18 cellular contexts compared by ENCODE assay signal in the genomic region with DNA sequence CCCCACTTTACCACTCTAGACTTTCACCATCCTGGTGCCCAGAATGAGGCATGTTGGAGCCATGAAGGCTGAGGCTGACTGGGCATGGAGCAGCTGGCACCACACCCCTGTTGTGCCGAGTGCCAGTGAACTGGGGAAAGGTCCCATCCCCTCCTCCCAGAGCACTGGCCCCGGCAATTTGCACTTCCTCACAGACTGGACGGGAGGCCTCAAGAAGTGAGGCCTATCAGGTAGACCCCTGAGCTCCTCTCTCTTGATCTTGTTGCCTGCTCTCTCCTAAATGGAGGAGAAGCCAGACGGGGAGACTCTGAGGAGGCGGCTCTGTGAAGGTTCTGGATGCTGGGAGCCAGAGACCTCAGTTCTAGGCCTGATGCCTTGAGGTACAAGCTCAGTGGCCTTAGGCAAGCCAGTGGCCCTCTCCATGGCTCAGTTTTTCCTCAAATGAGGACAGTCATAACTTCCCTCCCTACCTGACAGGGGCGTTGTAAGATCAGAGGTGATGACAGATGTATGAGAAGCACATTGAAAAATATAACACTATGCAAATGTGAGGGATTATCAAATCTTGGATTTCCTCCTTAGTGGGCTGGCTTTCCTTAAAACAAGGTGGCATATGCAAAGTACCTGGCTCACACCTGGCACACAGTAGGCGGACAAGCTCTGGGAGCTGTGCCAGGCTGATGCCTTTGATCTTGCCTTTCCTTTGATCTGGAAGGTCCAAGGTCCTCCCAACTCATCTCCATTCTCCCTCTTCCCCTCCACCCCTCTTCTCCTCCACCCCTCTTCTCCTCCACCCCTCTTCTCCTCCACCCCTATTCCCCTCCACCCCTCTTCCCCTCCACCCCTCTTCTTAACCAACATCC. TPM values are rescaled to one million over a fixed set of nuclear protein-coding genes. Genes with fewer than 3 reads are reported as not detected.
DNase-seq lines count a peak whose midpoint lies in the region; ATAC-seq and TF ChIP-seq lines count a peak whose summit lies in the region.
"Had no signal": no experiment of that assay in that cellular context is flagged by ENCODE, and none has a peak within 500 bp of the region (broad histone marks: within the 10 kb centered on the region; RNA-seq: fewer than 3 reads in every experiment).

No MANE protein-coding gene starts in this region.

- no peak overlapping the region for H3K4me3 Mint-ChIP-seq in stimulated activated effector memory CD8-positive, alpha-beta T cell treated with anti-CD3 and anti-CD28 coated beads, Interleukin-12 subunit alpha, Interleukin-12 subunit beta, amount 100 ng/mL, for 72 hours
- H3K4me3 Mint-ChIP-seq: CD4-positive, CD25-positive, alpha-beta regulatory T cell had no signal

- H3K4me1 ChIP-seq in HEK293 (ENCODE audit: control insufficient read depth, insufficient read depth, low read length) (peaks cover 12% of the 10 kb centered on the region), thyroid gland (peaks cover 16 to 17% of the 10 kb centered on the region in 2 donors), adrenal gland (replicated peaks in 1 of 2) (peaks cover 0 to 5% of the 10 kb centered on the region in 2 donors)

- POLR2A ChIA-PET in HEK293 (lab: Yijun Ruan, JAX) = no interaction called here

- no peak overlapping the region for H3K27ac ChIP-seq in HEK293 (ENCODE audit: extremely low read depth, low read depth, low read length)
- peak overlapping the region; percentile 98 for H3K27ac ChIP-seq in epithelial cell of prostate
- no peak overlapping the region for H3K27ac ChIP-seq in thyroid gland
- no peak overlapping the region for H3K27ac ChIP-seq in adrenal gland
- H3K27ac ChIP-seq: SJCRH30 had no signal

- DNase-seq in LoVo (ENCODE audit: low spot score) (peak; percentile 58), epithelial cell of prostate (ENCODE audit: low read depth, low spot score) (no peak), thyroid gland (no peak), adrenal gland (no peak)
- no peak for DNase-seq in stimulated activated effector memory CD8-positive, alpha-beta T cell treated with anti-CD3 and anti-CD28 coated beads, Interleukin-12 subunit alpha, Interleukin-12 subunit beta, amount 100 ng/mL, for 72 hours (ENCODE audit: low spot score in 2 of 2)
- DNase-seq in stimulated activated naive CD4-positive, alpha-beta T cell treated with Interleukin-2 at 50 U/mL for 16 hours (lab: John Stamatoyannopoulos, UW) = no peak
- DNase-seq: CD4-positive, CD25-positive, alpha-beta regulatory T cell; EL; IMR-90; NCI-H1417; NCI-H1694 treated with DMSO at 0.1 percent for 48 hours; NCI-H2081 treated with DMSO at 0.1 percent for 48 hours; NCI-H446 treated with DMSO at 0.1 percent for 48 hours; NCI-H526 treated with DMSO at 0.1 percent for 48 hours; SJCRH30 had no signal

- H3K4me3 ChIP-seq in HEK293 (ENCODE audit: low read depth, low read length) = no peak overlapping the region
- no peak overlapping the region for H3K4me3 ChIP-seq in thyroid gland (replicated peaks in 1 of 3)
- H3K4me3 ChIP-seq in adrenal gland = no peak overlapping the region
- H3K4me3 ChIP-seq: HAP-1, SJCRH30 had no signal

- no peak for ATAC-seq in stimulated activated effector memory CD8-positive, alpha-beta T cell treated with anti-CD3 and anti-CD28 coated beads, Interleukin-12 subunit alpha, Interleukin-12 subunit beta, amount 100 ng/mL, for 72 hours

- no peak for TF ChIP-seq CTCF in HEK293 (tag by site-specific recombination; IDR thresholded peaks at IDR 0.05)
- TF ChIP-seq CTCF in thyroid gland (IDR thresholded peaks at IDR 0.05) = no peak
- TF ChIP-seq CTCF in adrenal gland (IDR thresholded peaks at IDR 0.05) = no peak

- intact Hi-C loops in thyroid gland (cut with DNase I) (no loop called here), adrenal gland (cut with DNase I) (no loop called here)

- no peaks in the 10 kb centered on the region for H3K9me3 Mint-ChIP-seq in stimulated activated effector memory CD8-positive, alpha-beta T cell treated with anti-CD3 and anti-CD28 coated beads, Interleukin-12 subunit alpha, Interleukin-12 subunit beta, amount 100 ng/mL, for 72 hours

- TF ChIP-seq POLR2A in thyroid gland (IDR thresholded peaks at IDR 0.05) (no peak), adrenal gland (IDR thresholded peaks at IDR 0.05) (no peak)

- CTCF ChIA-PET in HEK293 (lab: Yijun Ruan, JAX) = interaction anchor here (1.1 to 1.5 kb wide), 2 partner anchors 66 to 68 kb away, joined by 4 to 10 read pairs; no protein-coding TSS in a partner anchor

- H3K9me3 ChIP-seq in HEK293 (ENCODE audit: control insufficient read depth, insufficient read depth, low read depth, low read length) (no peaks in the 10 kb centered on the region), thyroid gland (no peaks in the 10 kb centered on the region), adrenal gland (replicated peaks in 1 of 3) (no peaks in the 10 kb centered on the region)
- H3K9me3 ChIP-seq: HAP-1, SJCRH30 had no signal

- H3K27me3 ChIP-seq in thyroid gland = peaks cover 3% of the 10 kb centered on the region
- H3K27me3 ChIP-seq in adrenal gland = no peaks in the 10 kb centered on the region

- 91 to 94% methylated on average over 6 to 7 of the region's 7 CpGs for WGBS in thyroid gland, 2 donors
- 73 to 84% (median 79%) methylated on average over 3 to 7 of the region's 7 CpGs for WGBS in adrenal gland, 4 donors

- H3K27ac Mint-ChIP-seq in stimulated activated effector memory CD8-positive, alpha-beta T cell treated with anti-CD3 and anti-CD28 coated beads, Interleukin-12 subunit alpha, Interleukin-12 subunit beta, amount 100 ng/mL, for 72 hours = peak overlapping the region; percentile 51
- H3K27ac Mint-ChIP-seq: CD4-positive, CD25-positive, alpha-beta regulatory T cell had no signal

- H3K36me3 Mint-ChIP-seq in stimulated activated effector memory CD8-positive, alpha-beta T cell treated with anti-CD3 and anti-CD28 coated beads, Interleukin-12 subunit alpha, Interleukin-12 subunit beta, amount 100 ng/mL, for 72 hours = no peaks in the 10 kb centered on the region
- H3K36me3 Mint-ChIP-seq: CD4-positive, CD25-positive, alpha-beta regulatory T cell had no signal

- H3K4me1 Mint-ChIP-seq in stimulated activated effector memory CD8-positive, alpha-beta T cell treated with anti-CD3 and anti-CD28 coated beads, Interleukin-12 subunit alpha, Interleukin-12 subunit beta, amount 100 ng/mL, for 72 hours = peaks cover 17% of the 10 kb centered on the region

- H3K36me3 ChIP-seq in HEK293 (ENCODE audit: control insufficient read depth in 2 of 2, insufficient read depth in 1 of 2, low read length in 2 of 2) = no peaks in the 10 kb centered on the region
- H3K36me3 ChIP-seq in thyroid gland = no peaks in the 10 kb centered on the region
- H3K36me3 ChIP-seq in adrenal gland (replicated peaks in 1 of 2) = no peaks in the 10 kb centered on the region
- H3K36me3 ChIP-seq: HAP-1, SJCRH30 had no signal

TF ChIP-seq in HEK293, 187 proteins besides CTCF, POLR2A, EP300 and RAD21:
- peak; percentile 26; the same call in 1 of the 2 replicates for TF ChIP-seq ZNF398 (tag by site-specific recombination; IDR thresholded peaks at IDR 0.05)
- TF ChIP-seq TCF7L2 (IDR thresholded peaks at IDR 0.05; ENCODE audit: borderline replicate concordance, low read depth, low read length) = 0 out of 2 replicates have a peak, but pooled peaks have one; percentile 43
- TF ChIP-seq ZNF473 (tag by site-specific recombination; IDR thresholded peaks at IDR 0.05) = no peak
- peak; percentile 42 for TF ChIP-seq KLF1 (tag by site-specific recombination; IDR thresholded peaks at IDR 0.05)

RNA-seq across cellular contexts. Expression of gene GRHL3, which starts 6.7 kb away (rescaled TPM):
- total RNA-seq in thyroid gland (under 1 TPM in 2 of 4 donors, not detected in 2; 0.11 to 0.27 TPM), adrenal gland (under 1 TPM in 1 of 8 donors, not detected in 7; 0.20 TPM)
- polyA plus RNA-seq in adrenal gland = under 1 TPM in 2 of 3 donors, not detected in 1; 0.10 to 0.15 TPM
- total RNA-seq: CD4-positive, CD25-positive, alpha-beta regulatory T cell; IMR-90; SJCRH30 had no signal
- polyA plus RNA-seq: BJ; CD4-positive, CD25-positive, alpha-beta regulatory T cell; IMR-90 had no signal
